ENCODE assay signal across 27 cellular contexts in genomic region chr6:21246075-21246474, GRCh38.
"Had no signal": no experiment of that assay in that cellular context is flagged by ENCODE, and none has a peak within 500 bp of the region (broad histone marks: within the 10 kb centered on the region; RNA-seq: fewer than 3 reads in every experiment).

No MANE protein-coding gene starts in this region.

- H3K27me3 ChIP-seq: gastrocnemius medialis, heart left ventricle, hepatocyte, ovary, sigmoid colon, stomach, thyroid gland, vagina had no signal

- H3K4me1 ChIP-seq: gastrocnemius medialis, heart left ventricle, psoas muscle, sigmoid colon, thyroid gland, vagina had no signal

- DNase-seq: effector CD8-positive, alpha-beta T cell; endodermal cell; foreskin fibroblast; gastrocnemius medialis; heart left ventricle; kidney; mucosa of descending colon; naive thymus-derived CD4-positive, alpha-beta T cell; occipital lobe; ovary; posterior cingulate gyrus; psoas muscle; right cardiac atrium; sigmoid colon; stimulated activated CD4-positive, alpha-beta T cell treated with anti-CD3 and anti-CD28 coated beads, Interleukin-2, amount 100 ng/mL, for 24 hours; stimulated activated CD4-positive, alpha-beta T cell treated with anti-CD3 and anti-CD28 coated beads, Interleukin-4, amount 100 ng/mL, for 24 hours; stimulated activated naive CD4-positive, alpha-beta T cell treated with Interleukin-2 at 50 U/mL for 16 hours; stomach; thyroid gland; trophoblast cell had no signal

- ATAC-seq: esophagus mucosa; gastrocnemius medialis; heart left ventricle; left lobe of liver; mucosa of descending colon; naive thymus-derived CD4-positive, alpha-beta T cell; psoas muscle; right cardiac atrium; stimulated activated effector memory CD8-positive, alpha-beta T cell treated with anti-CD3 and anti-CD28 coated beads, Interleukin-12 subunit alpha, Interleukin-12 subunit beta, amount 100 ng/mL, for 72 hours had no signal

- H3K27ac ChIP-seq: epithelial cell of prostate, gastrocnemius medialis, heart left ventricle, hepatocyte, ovary, psoas muscle, sigmoid colon, stomach, thyroid gland, vagina had no signal

- H3K9me3 ChIP-seq: gastrocnemius medialis, mucosa of descending colon, ovary, psoas muscle, sigmoid colon, thyroid gland, vagina had no signal

- FAIRE-seq: kidney had no signal

- H3K36me3 ChIP-seq: gastrocnemius medialis, heart left ventricle, ovary, sigmoid colon, stomach, thyroid gland, vagina had no signal

- H3K4me3 ChIP-seq: gastrocnemius medialis, heart left ventricle, hepatocyte, lung, mucosa of descending colon, ovary, psoas muscle, sigmoid colon, stomach, thyroid gland, vagina had no signal
